Comparison of ENCODE assay signal across 23 cellular contexts in genomic region chr19:23887642-23888041, GRCh38. TPM values are rescaled to one million over a fixed set of nuclear protein-coding genes. Genes with fewer than 3 reads are reported as not detected.
DNase-seq lines count a peak whose midpoint lies in the region; ATAC-seq and TF ChIP-seq lines count a peak whose summit lies in the region.
"Had no signal": no experiment of that assay in that cellular context is flagged by ENCODE, and none has a peak within 500 bp of the region (broad histone marks: within the 10 kb centered on the region; RNA-seq: fewer than 3 reads in every experiment).

No MANE protein-coding gene starts in this region.

- no CpG with 5 or more reads among the region's 5 CpGs for WGBS in neuronal stem cell (ENCODE audit: extremely low coverage in 2 of 2, insufficient read length in 2 of 2, insufficient replicate concordance in 1 of 2), 2 donors
- 52 to 76% (median 70%) methylated on average over 5 of the region's 5 CpGs for WGBS in ovary, 3 donors
- WGBS in sigmoid colon, 2 donors: 35 to 78% methylated on average over 5 of the region's 5 CpGs

- no peak for ATAC-seq in GM21737 (IDR thresholded peaks at IDR 0.05; ENCODE audit: unreplicated experiment)
- ATAC-seq: activated naive CD4-positive, alpha-beta T cell treated with anti-CD3 and anti-CD28 coated beads, Interleukin-2, amount 50 U/mL, for 72 hours; activated T-helper 17 cell treated with anti-CD3 and anti-CD28 coated beads, Interleukin-2, amount 50 U/mL, for 72 hours; left ventricle myocardium superior; Right ventricle myocardium inferior had no signal

- TF ChIP-seq EP300 in ovary (IDR thresholded peaks at IDR 0.05): no peak
- TF ChIP-seq EP300 in sigmoid colon (IDR thresholded peaks at IDR 0.05): no peak

- TF ChIP-seq CTCF in ovary (IDR thresholded peaks at IDR 0.05): no peak
- no peak for TF ChIP-seq CTCF in sigmoid colon (IDR thresholded peaks at IDR 0.05)

- H3K4ac ChIP-seq in neuronal stem cell (ENCODE audit: low read length): no peak overlapping the region

- H3K4me2 ChIP-seq in neuronal stem cell (ENCODE audit: insufficient read depth, low read length, poor library complexity, severe bottlenecking): no peak overlapping the region
- H3K4me2 ChIP-seq: hepatocyte had no signal

- H3K4me1 ChIP-seq in neuronal stem cell (ENCODE audit: control insufficient read depth in 2 of 2, insufficient read depth in 1 of 2, low read depth in 1 of 2, low read length in 2 of 2) (no peaks in the 10 kb centered on the region), ovary (ENCODE audit: insufficient read depth) (no peaks in the 10 kb centered on the region), sigmoid colon (no peaks in the 10 kb centered on the region)
- H3K4me1 ChIP-seq: thyroid gland had no signal

- H2BK15ac ChIP-seq in neuronal stem cell (ENCODE audit: low read length): no peak overlapping the region

- intact Hi-C loops in ovary (cut with DNase I) (no loop called here), sigmoid colon (cut with DNase I) (no loop called here)

- no peaks in the 10 kb centered on the region for H3K27me3 ChIP-seq in neuronal stem cell (ENCODE audit: control insufficient read depth in 3 of 3, insufficient read depth in 3 of 3, low read depth in 1 of 3, low read length in 3 of 3)
- no peaks in the 10 kb centered on the region for H3K27me3 ChIP-seq in ovary
- H3K27me3 ChIP-seq in sigmoid colon: no peaks in the 10 kb centered on the region
- H3K27me3 ChIP-seq: hepatocyte, thyroid gland had no signal

- H2BK120ac ChIP-seq in neuronal stem cell (ENCODE audit: low read depth, low read length): no peak overlapping the region

- no peak overlapping the region for H4K91ac ChIP-seq in neuronal stem cell (ENCODE audit: low read depth, low read length, poor library complexity)

- no peak overlapping the region for H3K18ac ChIP-seq in neuronal stem cell (ENCODE audit: low read length)

- H3K14ac ChIP-seq in neuronal stem cell (ENCODE audit: low read length): no peak overlapping the region

- no peaks in the 10 kb centered on the region for H3K79me1 ChIP-seq in neuronal stem cell (ENCODE audit: low read depth, low read length)

- H3K4me3 ChIP-seq in neuronal stem cell (ENCODE audit: low read length in 2 of 2) (no peak overlapping the region), ovary (no peak overlapping the region), sigmoid colon (no peak overlapping the region)
- H3K4me3 ChIP-seq: hepatocyte, thyroid gland had no signal

- no peak overlapping the region for H2AK5ac ChIP-seq in neuronal stem cell (ENCODE audit: low read depth, low read length)

- H3K9me3 ChIP-seq in neuronal stem cell (replicated peaks in 1 of 2; ENCODE audit: control insufficient read depth in 2 of 2, insufficient read depth in 1 of 2, low read depth in 1 of 2, low read length in 2 of 2) (peaks cover 0 to 20% of the 10 kb centered on the region in 2 donors), ovary (peaks cover 0 to 3% of the 10 kb centered on the region in 2 donors), sigmoid colon (peaks cover 0 to 14% (median 0%) of the 10 kb centered on the region in 4 donors)
- H3K9me3 ChIP-seq: thyroid gland had no signal

- peak; percentile 66 for DNase-seq in DMS53 treated with DMSO at 0.1 percent for 48 hours (lab: John Stamatoyannopoulos, UW; ENCODE audit: unreplicated experiment)
- peak; percentile 43 for DNase-seq in NCI-H1105 treated with DMSO at 0.1 percent for 48 hours (lab: John Stamatoyannopoulos, UW)
- DNase-seq in dermis blood vessel endothelial cell: peak; percentile 14
- no peak for DNase-seq in neuronal stem cell (ENCODE audit: low spot score)
- DNase-seq in putamen (ENCODE audit: low spot score): no peak
- DNase-seq in ovary: no peak
- no peak for DNase-seq in sigmoid colon
- DNase-seq: activated CD4-positive, alpha-beta T cell treated with anti-CD3 and anti-CD28 coated beads, Interleukin-2, amount 10 ng/mL, durations not matched to agents 7 days and 5 days; anterior cingulate cortex; central memory CD4-positive, alpha-beta T cell; foreskin melanocyte; IMR-90; left ventricle myocardium superior; NCI-H1417 treated with DMSO at 0.1 percent for 48 hours; NCI-H774; nephron progenitor cell; OCI-M1; thyroid gland had no signal

- no peak overlapping the region for H3K23ac ChIP-seq in neuronal stem cell (ENCODE audit: low read depth, low read length, poor library complexity)

- no peak for TF ChIP-seq POLR2A in ovary (IDR thresholded peaks at IDR 0.05)
- TF ChIP-seq POLR2A in sigmoid colon (IDR thresholded peaks at IDR 0.05): no peak

- no peak overlapping the region for H2AFZ ChIP-seq in neuronal stem cell (ENCODE audit: low read length)
- H2AFZ ChIP-seq: hepatocyte had no signal

- no peak overlapping the region for H4K8ac ChIP-seq in neuronal stem cell (ENCODE audit: low read depth, low read length)

- no peak overlapping the region for H2BK12ac ChIP-seq in neuronal stem cell (ENCODE audit: low read length)

- H3K9ac ChIP-seq in neuronal stem cell (ENCODE audit: low read depth, low read length, poor library complexity): peak overlapping the region; percentile 37

- no peak overlapping the region for H2BK5ac ChIP-seq in neuronal stem cell (ENCODE audit: low read length)

- H3K27ac ChIP-seq in neuronal stem cell (replicated peaks; ENCODE audit: low read length) (no peak overlapping the region), ovary (no peak overlapping the region), sigmoid colon (no peak overlapping the region)
- H3K27ac ChIP-seq: hepatocyte, thyroid gland had no signal

- H3K36me3 ChIP-seq in neuronal stem cell (replicated peaks in 1 of 2; ENCODE audit: control insufficient read depth in 2 of 2, insufficient read depth in 2 of 2, low read length in 2 of 2) (no peaks in the 10 kb centered on the region), ovary (no peaks in the 10 kb centered on the region), sigmoid colon (no peaks in the 10 kb centered on the region)
- H3K36me3 ChIP-seq: thyroid gland had no signal

RNA-seq across cellular contexts. Expression of gene ZNF726, which starts 27.0 kb away (rescaled TPM):
- 6.1 and 7.8 TPM in 2 replicates for total RNA-seq in dermis blood vessel endothelial cell
- 3.8 TPM for polyA plus RNA-seq in neuronal stem cell (2013, experiment 1 of 2)
- polyA plus RNA-seq in neuronal stem cell (2013, experiment 2 of 2): 3.9 TPM
- 1 to 10 TPM in 4 of 7 donors, under 1 TPM in 3; 0.36 to 5.3 (median 1.1) TPM for total RNA-seq in ovary
- 1 to 10 TPM in 1 of 2 donors, under 1 TPM in 1; 0.97 to 1.1 TPM for polyA plus RNA-seq in ovary
- 1 to 10 TPM in 1 of 4 donors, under 1 TPM in 2, not detected in 1; 0.54 to 2.5 (median 0.71) TPM for total RNA-seq in sigmoid colon
- polyA plus RNA-seq in sigmoid colon: 1 to 10 TPM; 2.4 to 4.9 (median 3.6) TPM
- total RNA-seq: hepatocyte, left ventricle myocardium superior had no signal
- polyA plus RNA-seq: hepatocyte had no signal

Comparison
In these comparisons a context has a peak if more than half of its experiments do, and no peak if none do; other contexts are left out.
1. DNase-seq: peak in DMS53 treated with DMSO at 0.1 percent for 48 hours (single experiment), NCI-H1105 treated with DMSO at 0.1 percent for 48 hours (single experiment) and dermis blood vessel endothelial cell (single experiment); none in neuronal stem cell (single experiment), putamen (single experiment), ovary (0 of 5) and sigmoid colon (single experiment).